8 cellular contexts compared by ENCODE assay signal in the genomic region with DNA sequence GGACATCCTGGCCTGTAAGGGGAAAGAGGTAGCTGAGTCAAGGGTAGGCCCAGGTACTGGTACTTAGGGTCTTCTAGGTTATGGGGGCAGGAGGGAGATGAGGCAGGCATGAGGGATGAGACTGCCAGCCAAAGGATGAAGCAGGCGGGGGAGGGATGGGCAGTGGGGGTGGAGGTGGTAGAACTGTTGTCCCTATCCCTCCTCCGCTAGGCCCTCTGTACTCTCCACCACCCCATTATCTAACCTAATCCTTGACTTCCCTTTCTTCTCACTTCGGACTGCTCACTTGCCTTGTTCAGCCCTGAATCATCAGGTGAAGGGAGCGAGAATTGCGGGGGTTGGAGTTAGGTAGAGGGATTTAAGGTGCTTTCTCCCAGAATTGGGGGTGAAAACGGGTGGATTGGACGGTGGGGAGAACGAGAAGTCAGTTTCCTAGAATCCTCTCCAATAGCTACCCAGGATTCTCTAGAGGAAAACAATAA. TPM values are rescaled to one million over a fixed set of nuclear protein-coding genes. Genes with fewer than 3 reads are reported as not detected.
DNase-seq lines count a peak whose midpoint lies in the region; ATAC-seq, FAIRE-seq and TF ChIP-seq lines count a peak whose summit lies in the region.

No MANE protein-coding gene starts in this region.

- TF ChIP-seq POLR2A in HepG2 (IDR thresholded peaks at IDR 0.05; ENCODE audit: insufficient read depth in 1 of 2, low read depth in 2 of 2, low read length in 2 of 2), result peak in 1 of 2 experiments; percentile 9; a peak in 2 of 4 replicates

- CTCF ChIA-PET in HepG2 (lab: Yijun Ruan, JAX; ENCODE audit: low intra/inter-chr PET ratio, low total read pairs), result interaction anchor here (2.0 kb wide), 1 partner anchor 130 kb away, joined by 5 read pairs; no protein-coding TSS in a partner anchor

- H2AFZ ChIP-seq in astrocyte (ENCODE audit: low read depth, low read length) (peak overlapping the region; percentile 73), HepG2 (ENCODE audit: low read length) (peak overlapping the region; percentile 49)

- POLR2A ChIA-PET in HepG2 (lab: Yijun Ruan, JAX), result interaction anchor here (0.7 to 4.7 kb wide), 22 partner anchors 9 to 779 kb away, joined by 3 to 81 read pairs (median 4); partner anchors contain the start of genes APOF, CNPY2, COQ10A and ESYT1

- H3K79me2 ChIP-seq in astrocyte (ENCODE audit: insufficient read depth, low read length) (no peaks in the 10 kb centered on the region), HepG2 (ENCODE audit: insufficient read depth, low read length) (no peaks in the 10 kb centered on the region)

- DNase-seq in Right ventricle myocardium superior, result no peak
- no peak for DNase-seq in Right ventricle myocardium inferior (ENCODE audit: missing footprints)
- no peak for DNase-seq in astrocyte (ENCODE audit: low read depth)
- DNase-seq in HepG2 (ENCODE audit: low spot score), result no peak
- DNase-seq in tibial artery, result no peak
- DNase-seq in DMS79 treated with DMSO at 0.1 percent for 48 hours (lab: John Stamatoyannopoulos, UW), result no peak

- in situ Hi-C loops in HepG2 (cut with HindIII; ENCODE audit: extremely low pct_ligation_motif_present, low pct_unique_long_range_greater_than_20kb), result no loop called here

- H3K27ac ChIP-seq in astrocyte (ENCODE audit: low read depth, low read length), result peak overlapping the region; percentile 95
- peak overlapping the region; percentile 88 for H3K27ac ChIP-seq in HepG2 (ENCODE audit: extremely low read length, insufficient read depth, low read length)
- H3K27ac ChIP-seq in tibial artery, result peak overlapping the region; percentile 92 to 97

- H3K4me3 ChIP-seq in astrocyte (ENCODE audit: insufficient read depth, low read depth, low read length) (peak overlapping the region; percentile 68), HepG2 (replicated peaks in 1 of 3; ENCODE audit: insufficient read depth in 1 of 3, low read depth in 2 of 3, low read length in 3 of 3) (peak overlapping the region; percentile 49 to 74 (median 71)), tibial artery (peak overlapping the region; percentile 60 to 76)

- FAIRE-seq in astrocyte (lab: Jason Lieb, UNC) (no peak), HepG2 (lab: Jason Lieb, UNC) (peak; percentile 37)

- H3K27me3 ChIP-seq in astrocyte (ENCODE audit: insufficient read depth, low read length) (no peaks in the 10 kb centered on the region), HepG2 (ENCODE audit: control insufficient read depth in 1 of 2, insufficient read depth in 2 of 2, low read length in 2 of 2) (no peaks in the 10 kb centered on the region; a peak in 1 of 5 replicates), tibial artery (no peaks in the 10 kb centered on the region)

- ATAC-seq in Right ventricle myocardium superior (ENCODE audit: poor library complexity) (peak; percentile 3), Right ventricle myocardium inferior (no peak), HepG2 (peak; percentile 19), HG02884 (IDR thresholded peaks at IDR 0.05; ENCODE audit: unreplicated experiment) (no peak), GM21360 (IDR thresholded peaks at IDR 0.05; ENCODE audit: unreplicated experiment) (no peak)

- H3K9me3 Mint-ChIP-seq in astrocyte (ENCODE audit: unreplicated experiment), result no peaks in the 10 kb centered on the region

- no peak for TF ChIP-seq CTCF in astrocyte (IDR thresholded peaks at IDR 0.05; ENCODE audit: insufficient read depth, low read depth, low read length)
- no peak for TF ChIP-seq CTCF in HepG2 (CRISPR knock-in tag; IDR thresholded peaks at IDR 0.05)
- no peak for TF ChIP-seq CTCF in tibial artery (IDR thresholded peaks at IDR 0.05)

- H4K20me1 ChIP-seq in astrocyte (ENCODE audit: insufficient read depth, low read length) (no peaks in the 10 kb centered on the region), HepG2 (ENCODE audit: insufficient read depth, low read length) (no peaks in the 10 kb centered on the region)

- no peaks in the 10 kb centered on the region for H3K9me3 ChIP-seq in astrocyte (ENCODE audit: insufficient read depth, low read depth, low read length)
- no peaks in the 10 kb centered on the region for H3K9me3 ChIP-seq in HepG2 (ENCODE audit: low read length)
- no peaks in the 10 kb centered on the region for H3K9me3 ChIP-seq in tibial artery

- TF ChIP-seq EP300 in HepG2 (IDR thresholded peaks at IDR 0.05; ENCODE audit: low read depth in 2 of 2, low read length in 2 of 2) (no peak), HepG2 (CRISPR knock-in tag; IDR thresholded peaks at IDR 0.05; ENCODE audit: borderline replicate concordance) (no peak)

- no peaks in the 10 kb centered on the region for H3K27me3 Mint-ChIP-seq in astrocyte (ENCODE audit: low read depth, unreplicated experiment)

- TSS peak; percentile 88 for BruUV-seq in HepG2 (replicated peaks; lab: Mats Ljungman, UMichigan)

- H3K4me2 ChIP-seq in astrocyte (ENCODE audit: low read length) (peak overlapping the region; percentile 89), HepG2 (ENCODE audit: low read depth, low read length) (peak overlapping the region; percentile 88)

- H3K4me3 Mint-ChIP-seq in astrocyte (ENCODE audit: unreplicated experiment), result peak overlapping the region; percentile 92

- H3K36me3 ChIP-seq in astrocyte (ENCODE audit: insufficient read depth, low read length) (no peaks in the 10 kb centered on the region), HepG2 (replicated peaks in 1 of 2; ENCODE audit: control insufficient read depth in 1 of 2, insufficient read depth in 2 of 2, low read length in 2 of 2) (0 out of 5 replicates have a peak, but pooled peaks cover 0 to 3% of the 10 kb centered on the region in 2 experiments), tibial artery (peaks cover 0 to 6% (median 2%) of the 10 kb centered on the region in 3 donors)

- intact Hi-C loops in Right ventricle myocardium superior (cut with DNase I), result no loop called here
- intact Hi-C loops in Right ventricle myocardium inferior (cut with DNase I), result no loop called here
- intact Hi-C loops in HepG2 (cut with micrococcal nuclease; ENCODE audit: unreplicated experiment), result no loop called here
- intact Hi-C loops in tibial artery (cut with DNase I; ENCODE audit: low total_unique reads), result no loop called here

- 19% methylated on average over 8 of the region's 8 CpGs for WGBS in HepG2 (ENCODE audit: low lambda C conversion rate)

- TF ChIP-seq RAD21 in HepG2 (CRISPR knock-in tag; IDR thresholded peaks at IDR 0.05), result no peak

- H3K4me1 ChIP-seq in astrocyte (ENCODE audit: insufficient read depth, low read length), result peaks cover 15% of the 10 kb centered on the region
- H3K4me1 ChIP-seq in HepG2 (ENCODE audit: insufficient read depth, low read length), result peaks cover 42% of the 10 kb centered on the region
- H3K4me1 ChIP-seq in tibial artery, result peaks cover 0 to 17% (median 10%) of the 10 kb centered on the region in 4 donors

- H3K4me1 Mint-ChIP-seq in astrocyte (ENCODE audit: low read depth, unreplicated experiment), result peaks cover 6% of the 10 kb centered on the region

- H3K27ac Mint-ChIP-seq in astrocyte (ENCODE audit: unreplicated experiment), result peak overlapping the region; percentile 99

- peaks cover 2% of the 10 kb centered on the region for H3K36me3 Mint-ChIP-seq in astrocyte (ENCODE audit: low read depth, unreplicated experiment)

- H3K9ac ChIP-seq in astrocyte (ENCODE audit: low read length) (peak overlapping the region; percentile 87), HepG2 (ENCODE audit: insufficient read depth, low read depth, low read length) (peak overlapping the region; percentile 83)

RNA-seq across cellular contexts. Expression of gene PAN2, which starts 0.6 kb away (rescaled TPM):
- total RNA-seq in Right ventricle myocardium superior, result 38.6 TPM
- 45.1 TPM for total RNA-seq in Right ventricle myocardium inferior
- 10.1 and 15.4 TPM in 2 replicates for total RNA-seq in astrocyte
- 14.8 and 27.2 TPM in 2 replicates for total RNA-seq in HepG2 (2016; rRNA removed; fragmentation: Illumina TruSeq; extraction: Trizol)
- 1.6 and 2.2 TPM in 2 replicates for total RNA-seq in HepG2 (2016; cell fraction: cytosol; rRNA removed; fragmentation: Illumina TruSeq; extraction: Trizol; ENCODE audit: low read depth)
- total RNA-seq in HepG2 (2016; cell fraction: insoluble cytoplasmic fraction; rRNA removed; fragmentation: Illumina TruSeq; extraction: Trizol), result 12.7 and 29.9 TPM in 2 replicates
- total RNA-seq in HepG2 (2016; cell fraction: membrane; rRNA removed; fragmentation: Illumina TruSeq; extraction: Trizol), result 4.4 and 4.6 TPM in 2 replicates
- total RNA-seq in HepG2 (2016; cell fraction: nucleus; rRNA removed; fragmentation: Illumina TruSeq; extraction: Trizol), result 46.3 and 53.3 TPM in 2 replicates
- polyA plus RNA-seq in HepG2 (2011; rRNA removed), result 61.1 and 68.5 TPM in 2 replicates
- polyA plus RNA-seq in HepG2 (2011; cell fraction: cytosol; rRNA removed), result 10.4 and 10.7 TPM in 2 replicates
- 745 and 829 TPM in 2 replicates for polyA plus RNA-seq in HepG2 (2011; cell fraction: nucleus; rRNA removed)
- polyA plus RNA-seq in HepG2 (2012), result 59.3 and 76.5 TPM in 2 replicates
- 0.83 TPM in 2 replicates for polyA plus RNA-seq in HepG2 (2016; cell fraction: cytosol; fragmentation: Illumina TruSeq; extraction: Trizol; ENCODE audit: low read depth)
- 11.7 and 13.2 TPM in 2 replicates for polyA plus RNA-seq in HepG2 (2016; cell fraction: insoluble cytoplasmic fraction; fragmentation: Illumina TruSeq; extraction: Trizol; ENCODE audit: low read depth)
- polyA plus RNA-seq in HepG2 (2016; cell fraction: membrane; fragmentation: Illumina TruSeq; extraction: Trizol; ENCODE audit: low read depth), result 1.2 and 2.0 TPM in 2 replicates
- polyA plus RNA-seq in HepG2 (2016; cell fraction: nucleus; fragmentation: Illumina TruSeq; extraction: Trizol; ENCODE audit: insufficient read depth, low read depth), result 117 and 129 TPM in 2 replicates
- 28.0 and 50.8 TPM in 2 replicates for polyA minus RNA-seq in HepG2 (2011; rRNA and poly(A)+ RNA removed; ENCODE audit: low replicate concordance)
- 6.0 and 6.1 TPM in 2 replicates for polyA minus RNA-seq in HepG2 (2011; cell fraction: cytosol; rRNA and poly(A)+ RNA removed)
- 91.0 and 105 TPM in 2 replicates for polyA minus RNA-seq in HepG2 (2011; cell fraction: nucleus; rRNA and poly(A)+ RNA removed)

RNA-seq across cellular contexts. Expression of gene IL23A, which starts 5.4 kb away (rescaled TPM):
- total RNA-seq in Right ventricle myocardium superior, result not detected
- total RNA-seq in Right ventricle myocardium inferior, result not detected
- total RNA-seq in astrocyte, result 0.32 TPM in 1 of 2 replicates, not detected in the other
- total RNA-seq in HepG2 (2016; rRNA removed; fragmentation: Illumina TruSeq; extraction: Trizol), result 0.35 and 0.51 TPM in 2 replicates
- 0.30 TPM in 1 of 2 replicates, not detected in the other for total RNA-seq in HepG2 (2016; cell fraction: cytosol; rRNA removed; fragmentation: Illumina TruSeq; extraction: Trizol; ENCODE audit: low read depth)
- total RNA-seq in HepG2 (2016; cell fraction: insoluble cytoplasmic fraction; rRNA removed; fragmentation: Illumina TruSeq; extraction: Trizol), result 0.24 TPM in 1 of 2 replicates, not detected in the other
- 0.31 and 0.59 TPM in 2 replicates for total RNA-seq in HepG2 (2016; cell fraction: membrane; rRNA removed; fragmentation: Illumina TruSeq; extraction: Trizol)
- total RNA-seq in HepG2 (2016; cell fraction: nucleus; rRNA removed; fragmentation: Illumina TruSeq; extraction: Trizol), result not detected in 2 replicates
- polyA plus RNA-seq in HepG2 (2011; rRNA removed), result 0.33 and 0.72 TPM in 2 replicates
- 0.31 and 0.36 TPM in 2 replicates for polyA plus RNA-seq in HepG2 (2011; cell fraction: cytosol; rRNA removed)
- 0.47 and 0.63 TPM in 2 replicates for polyA plus RNA-seq in HepG2 (2011; cell fraction: nucleus; rRNA removed)
- polyA plus RNA-seq in HepG2 (2012), result 0.48 and 0.75 TPM in 2 replicates
- polyA plus RNA-seq in HepG2 (2016; cell fraction: cytosol; fragmentation: Illumina TruSeq; extraction: Trizol; ENCODE audit: low read depth), result 0.42 and 0.51 TPM in 2 replicates
- 0.35 TPM in 1 of 2 replicates, not detected in the other for polyA plus RNA-seq in HepG2 (2016; cell fraction: insoluble cytoplasmic fraction; fragmentation: Illumina TruSeq; extraction: Trizol; ENCODE audit: low read depth)
- polyA plus RNA-seq in HepG2 (2016; cell fraction: membrane; fragmentation: Illumina TruSeq; extraction: Trizol; ENCODE audit: low read depth), result 0.70 TPM in 1 of 2 replicates, not detected in the other
- polyA plus RNA-seq in HepG2 (2016; cell fraction: nucleus; fragmentation: Illumina TruSeq; extraction: Trizol; ENCODE audit: insufficient read depth, low read depth), result 0.74 and 1.5 TPM in 2 replicates
- 0.38 TPM in 1 of 2 replicates, not detected in the other for polyA minus RNA-seq in HepG2 (2011; rRNA and poly(A)+ RNA removed; ENCODE audit: low replicate concordance)
- not detected in 2 replicates for polyA minus RNA-seq in HepG2 (2011; cell fraction: cytosol; rRNA and poly(A)+ RNA removed)
- not detected in 2 replicates for polyA minus RNA-seq in HepG2 (2011; cell fraction: nucleus; rRNA and poly(A)+ RNA removed)

RNA-seq across cellular contexts. Expression of gene CNPY2, which starts 17.4 kb away (rescaled TPM):
- 31.2 TPM for total RNA-seq in Right ventricle myocardium superior
- 36.5 TPM for total RNA-seq in Right ventricle myocardium inferior
- 187 and 202 TPM in 2 replicates for total RNA-seq in astrocyte
- 246 and 356 TPM in 2 replicates for total RNA-seq in HepG2 (2016; rRNA removed; fragmentation: Illumina TruSeq; extraction: Trizol)
- total RNA-seq in HepG2 (2016; cell fraction: cytosol; rRNA removed; fragmentation: Illumina TruSeq; extraction: Trizol; ENCODE audit: low read depth), result 86.2 and 116 TPM in 2 replicates
- 297 and 346 TPM in 2 replicates for total RNA-seq in HepG2 (2016; cell fraction: insoluble cytoplasmic fraction; rRNA removed; fragmentation: Illumina TruSeq; extraction: Trizol)
- 159 and 178 TPM in 2 replicates for total RNA-seq in HepG2 (2016; cell fraction: membrane; rRNA removed; fragmentation: Illumina TruSeq; extraction: Trizol)
- 222 and 249 TPM in 2 replicates for total RNA-seq in HepG2 (2016; cell fraction: nucleus; rRNA removed; fragmentation: Illumina TruSeq; extraction: Trizol)
- 250 and 285 TPM in 2 replicates for polyA plus RNA-seq in HepG2 (2011; rRNA removed)
- polyA plus RNA-seq in HepG2 (2011; cell fraction: cytosol; rRNA removed), result 234 and 239 TPM in 2 replicates
- 93.0 and 101 TPM in 2 replicates for polyA plus RNA-seq in HepG2 (2011; cell fraction: nucleus; rRNA removed)
- 153 and 157 TPM in 2 replicates for polyA plus RNA-seq in HepG2 (2012)
- 111 and 147 TPM in 2 replicates for polyA plus RNA-seq in HepG2 (2016; cell fraction: cytosol; fragmentation: Illumina TruSeq; extraction: Trizol; ENCODE audit: low read depth)
- 240 and 292 TPM in 2 replicates for polyA plus RNA-seq in HepG2 (2016; cell fraction: insoluble cytoplasmic fraction; fragmentation: Illumina TruSeq; extraction: Trizol; ENCODE audit: low read depth)
- 135 and 177 TPM in 2 replicates for polyA plus RNA-seq in HepG2 (2016; cell fraction: membrane; fragmentation: Illumina TruSeq; extraction: Trizol; ENCODE audit: low read depth)
- 388 and 406 TPM in 2 replicates for polyA plus RNA-seq in HepG2 (2016; cell fraction: nucleus; fragmentation: Illumina TruSeq; extraction: Trizol; ENCODE audit: insufficient read depth, low read depth)
- 67.5 and 176 TPM in 2 replicates for polyA minus RNA-seq in HepG2 (2011; rRNA and poly(A)+ RNA removed; ENCODE audit: low replicate concordance)
- polyA minus RNA-seq in HepG2 (2011; cell fraction: cytosol; rRNA and poly(A)+ RNA removed), result 51.0 and 58.1 TPM in 2 replicates
- 63.1 and 76.1 TPM in 2 replicates for polyA minus RNA-seq in HepG2 (2011; cell fraction: nucleus; rRNA and poly(A)+ RNA removed)

RNA-seq across cellular contexts. Expression of gene STAT2, which starts 26.7 kb away (rescaled TPM):
- 28.3 TPM for total RNA-seq in Right ventricle myocardium superior
- 31.6 TPM for total RNA-seq in Right ventricle myocardium inferior
- 257 and 291 TPM in 2 replicates for total RNA-seq in astrocyte
- total RNA-seq in HepG2 (2016; rRNA removed; fragmentation: Illumina TruSeq; extraction: Trizol), result 41.6 and 43.5 TPM in 2 replicates
- total RNA-seq in HepG2 (2016; cell fraction: cytosol; rRNA removed; fragmentation: Illumina TruSeq; extraction: Trizol; ENCODE audit: low read depth), result 8.2 and 10.4 TPM in 2 replicates
- 38.2 and 47.1 TPM in 2 replicates for total RNA-seq in HepG2 (2016; cell fraction: insoluble cytoplasmic fraction; rRNA removed; fragmentation: Illumina TruSeq; extraction: Trizol)
- total RNA-seq in HepG2 (2016; cell fraction: membrane; rRNA removed; fragmentation: Illumina TruSeq; extraction: Trizol), result 6.1 and 7.9 TPM in 2 replicates
- 59.2 and 64.5 TPM in 2 replicates for total RNA-seq in HepG2 (2016; cell fraction: nucleus; rRNA removed; fragmentation: Illumina TruSeq; extraction: Trizol)
- polyA plus RNA-seq in HepG2 (2011; rRNA removed), result 84.6 and 107 TPM in 2 replicates
- 34.2 and 40.4 TPM in 2 replicates for polyA plus RNA-seq in HepG2 (2011; cell fraction: cytosol; rRNA removed)
- 316 and 363 TPM in 2 replicates for polyA plus RNA-seq in HepG2 (2011; cell fraction: nucleus; rRNA removed)
- polyA plus RNA-seq in HepG2 (2012), result 39.4 and 48.7 TPM in 2 replicates
- 0.74 and 0.92 TPM in 2 replicates for polyA plus RNA-seq in HepG2 (2016; cell fraction: cytosol; fragmentation: Illumina TruSeq; extraction: Trizol; ENCODE audit: low read depth)
- 17.0 and 20.3 TPM in 2 replicates for polyA plus RNA-seq in HepG2 (2016; cell fraction: insoluble cytoplasmic fraction; fragmentation: Illumina TruSeq; extraction: Trizol; ENCODE audit: low read depth)
- polyA plus RNA-seq in HepG2 (2016; cell fraction: membrane; fragmentation: Illumina TruSeq; extraction: Trizol; ENCODE audit: low read depth), result 2.5 and 2.7 TPM in 2 replicates
- 104 and 121 TPM in 2 replicates for polyA plus RNA-seq in HepG2 (2016; cell fraction: nucleus; fragmentation: Illumina TruSeq; extraction: Trizol; ENCODE audit: insufficient read depth, low read depth)
- polyA minus RNA-seq in HepG2 (2011; rRNA and poly(A)+ RNA removed; ENCODE audit: low replicate concordance), result 68.9 and 86.5 TPM in 2 replicates
- 29.2 and 34.2 TPM in 2 replicates for polyA minus RNA-seq in HepG2 (2011; cell fraction: cytosol; rRNA and poly(A)+ RNA removed)
- 182 and 240 TPM in 2 replicates for polyA minus RNA-seq in HepG2 (2011; cell fraction: nucleus; rRNA and poly(A)+ RNA removed)

RNA-seq across cellular contexts. Expression of gene APOF, which starts 29.4 kb away (rescaled TPM):
- total RNA-seq in Right ventricle myocardium superior, result not detected
- not detected for total RNA-seq in Right ventricle myocardium inferior
- not detected in 2 replicates for total RNA-seq in astrocyte
- total RNA-seq in HepG2 (2016; rRNA removed; fragmentation: Illumina TruSeq; extraction: Trizol), result 1.7 and 3.3 TPM in 2 replicates
- 0.35 and 0.81 TPM in 2 replicates for total RNA-seq in HepG2 (2016; cell fraction: cytosol; rRNA removed; fragmentation: Illumina TruSeq; extraction: Trizol; ENCODE audit: low read depth)
- total RNA-seq in HepG2 (2016; cell fraction: insoluble cytoplasmic fraction; rRNA removed; fragmentation: Illumina TruSeq; extraction: Trizol), result 1.7 and 3.4 TPM in 2 replicates
- total RNA-seq in HepG2 (2016; cell fraction: membrane; rRNA removed; fragmentation: Illumina TruSeq; extraction: Trizol), result 1.1 and 1.3 TPM in 2 replicates
- total RNA-seq in HepG2 (2016; cell fraction: nucleus; rRNA removed; fragmentation: Illumina TruSeq; extraction: Trizol), result 2.1 and 2.8 TPM in 2 replicates
- polyA plus RNA-seq in HepG2 (2011; rRNA removed), result 23.9 and 27.5 TPM in 2 replicates
- 19.0 and 25.8 TPM in 2 replicates for polyA plus RNA-seq in HepG2 (2011; cell fraction: cytosol; rRNA removed)
- polyA plus RNA-seq in HepG2 (2011; cell fraction: nucleus; rRNA removed), result 10.5 and 14.9 TPM in 2 replicates
- 8.7 and 19.1 TPM in 2 replicates for polyA plus RNA-seq in HepG2 (2012)
- 0.36 TPM in 2 replicates for polyA plus RNA-seq in HepG2 (2016; cell fraction: cytosol; fragmentation: Illumina TruSeq; extraction: Trizol; ENCODE audit: low read depth)
- 1.2 and 1.4 TPM in 2 replicates for polyA plus RNA-seq in HepG2 (2016; cell fraction: insoluble cytoplasmic fraction; fragmentation: Illumina TruSeq; extraction: Trizol; ENCODE audit: low read depth)
- 0.80 and 0.83 TPM in 2 replicates for polyA plus RNA-seq in HepG2 (2016; cell fraction: membrane; fragmentation: Illumina TruSeq; extraction: Trizol; ENCODE audit: low read depth)
- 3.9 and 5.0 TPM in 2 replicates for polyA plus RNA-seq in HepG2 (2016; cell fraction: nucleus; fragmentation: Illumina TruSeq; extraction: Trizol; ENCODE audit: insufficient read depth, low read depth)
- 29.3 TPM in 1 of 2 replicates, not detected in the other for polyA minus RNA-seq in HepG2 (2011; rRNA and poly(A)+ RNA removed; ENCODE audit: low replicate concordance)
- polyA minus RNA-seq in HepG2 (2011; cell fraction: cytosol; rRNA and poly(A)+ RNA removed), result 6.4 and 11.9 TPM in 2 replicates
- polyA minus RNA-seq in HepG2 (2011; cell fraction: nucleus; rRNA and poly(A)+ RNA removed), result 8.0 and 11.3 TPM in 2 replicates

Comparison
In these comparisons a context has a peak if more than half of its experiments do, and no peak if none do; other contexts are left out.
1. ATAC-seq: peak in Right ventricle myocardium superior (single experiment) and HepG2 (single experiment); none in Right ventricle myocardium inferior (single experiment), HG02884 (single experiment) and GM21360 (single experiment).
2. Peak in every context shown above with its lines, with median percentiles within 50 percentile points of each other: H3K27ac ChIP-seq and H3K4me3 ChIP-seq.